In the genomic region with DNA sequence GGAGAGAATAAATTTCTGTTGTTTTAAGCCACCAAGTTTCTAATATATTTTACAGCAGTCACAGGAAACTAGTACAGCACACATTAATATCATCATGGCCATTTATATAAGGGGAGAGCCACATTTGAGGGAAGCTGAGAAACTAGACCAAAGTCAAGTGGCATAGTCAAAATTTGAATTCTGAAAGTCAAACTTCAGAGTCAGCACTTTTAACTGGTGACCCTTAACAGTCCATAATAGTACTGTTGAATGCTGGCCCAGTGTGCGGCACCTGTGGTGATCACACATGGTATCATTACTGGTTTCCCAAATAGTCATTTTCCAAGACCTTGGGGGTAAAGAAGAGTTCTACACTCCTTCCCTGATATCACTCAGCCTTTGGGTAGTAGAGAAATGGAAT, we compare ENCODE assay signal across 8 cellular contexts.
"Had no signal": no experiment of that assay in that cellular context is flagged by ENCODE, and none has a peak within 500 bp of the region (broad histone marks: within the 10 kb centered on the region; RNA-seq: fewer than 3 reads in every experiment).

No MANE protein-coding gene starts in this region.

- FAIRE-seq: G401.6, GM12878, GM12891, GM12892, GM18507, GM19239 had no signal

- DNase-seq: GDM1, GF-D8 had no signal

- ATAC-seq: GM12878 had no signal

- H3K4me3 ChIP-seq: GM12878 had no signal
